ENCODE assay signal across 18 cellular contexts in the genomic region with DNA sequence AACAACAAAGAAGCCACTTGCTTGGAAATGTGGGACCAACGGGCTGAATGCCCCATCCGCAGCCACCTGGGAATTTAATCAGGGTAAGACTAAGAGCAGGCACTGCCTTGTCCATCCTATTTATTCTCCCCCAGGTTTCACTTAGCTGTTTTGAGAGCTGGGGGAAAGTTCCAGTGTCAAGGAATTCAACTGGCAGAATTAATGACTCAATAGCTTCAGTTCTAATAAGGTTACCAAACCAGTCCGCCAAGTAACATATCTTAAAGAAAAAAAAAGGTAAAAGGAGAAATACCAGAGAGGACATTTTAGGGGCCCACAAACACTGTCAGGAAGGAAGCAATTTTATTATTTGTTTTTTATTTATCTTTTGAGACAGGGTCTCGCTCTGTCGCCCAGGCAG.
"Had no signal": no experiment of that assay in that cellular context is flagged by ENCODE, and none has a peak within 500 bp of the region (broad histone marks: within the 10 kb centered on the region; RNA-seq: fewer than 3 reads in every experiment).

No MANE protein-coding gene starts in this region.

- H3K4me1 ChIP-seq: upper lobe of left lung had no signal

- ATAC-seq: activated CD4-positive, CD25-positive, alpha-beta regulatory T cell treated with anti-CD3 and anti-CD28 coated beads, Interleukin-2, amount 50 U/mL, for 24 hours; activated CD8-positive, alpha-beta T cell treated with anti-CD3 and anti-CD28 coated beads, Interleukin-2, amount 10 ng/mL, durations not matched to agents 7 days and 5 days; activated T-cell treated with anti-CD3 and anti-CD28 coated beads, Interleukin-2, amount 50 U/mL, for 4 hours; left lobe of liver; right cardiac atrium had no signal

- H3K9me3 ChIP-seq: upper lobe of left lung had no signal

- H3K4me3 ChIP-seq: coronary artery, lung, upper lobe of left lung had no signal

- H3K27ac ChIP-seq: coronary artery, upper lobe of left lung had no signal

- FAIRE-seq: endometrium, islet of Langerhans, small intestine had no signal

- H3K36me3 ChIP-seq: upper lobe of left lung had no signal

- DNase-seq: activated CD4-positive, alpha-beta T cell treated with anti-CD3 and anti-CD28 coated beads, Interleukin-2, amount 10 ng/mL, durations not matched to agents 7 days and 5 days; activated CD8-positive, alpha-beta T cell treated with anti-CD3 and anti-CD28 coated beads, Interleukin-2, amount 10 ng/mL, durations not matched to agents 7 days and 5 days; activated effector memory CD4-positive, alpha-beta T cell treated with Interleukin-2 at 50 U/mL for 16 hours; activated naive CD4-positive, alpha-beta T cell treated with anti-CD3 and anti-CD28 coated beads, Interleukin-2, amount 50 U/mL, for 16 hours; activated T-cell treated with anti-CD3 and anti-CD28 coated beads, Interleukin-2, amount 50 U/mL, for 4 hours; aorta; hippocampal formation; right cardiac atrium; small intestine; stimulated activated CD4-positive, alpha-beta T cell treated with anti-CD3 and anti-CD28 coated beads, Interleukin-15, amount 100 ng/mL, for 24 hours; stimulated activated CD4-positive, alpha-beta T cell treated with anti-CD3 and anti-CD28 coated beads, Interleukin-2, amount 100 ng/mL, for 48 hours had no signal

- H3K27me3 ChIP-seq: upper lobe of left lung had no signal
